1 cellular context compared by ENCODE assay signal in the genomic region with DNA sequence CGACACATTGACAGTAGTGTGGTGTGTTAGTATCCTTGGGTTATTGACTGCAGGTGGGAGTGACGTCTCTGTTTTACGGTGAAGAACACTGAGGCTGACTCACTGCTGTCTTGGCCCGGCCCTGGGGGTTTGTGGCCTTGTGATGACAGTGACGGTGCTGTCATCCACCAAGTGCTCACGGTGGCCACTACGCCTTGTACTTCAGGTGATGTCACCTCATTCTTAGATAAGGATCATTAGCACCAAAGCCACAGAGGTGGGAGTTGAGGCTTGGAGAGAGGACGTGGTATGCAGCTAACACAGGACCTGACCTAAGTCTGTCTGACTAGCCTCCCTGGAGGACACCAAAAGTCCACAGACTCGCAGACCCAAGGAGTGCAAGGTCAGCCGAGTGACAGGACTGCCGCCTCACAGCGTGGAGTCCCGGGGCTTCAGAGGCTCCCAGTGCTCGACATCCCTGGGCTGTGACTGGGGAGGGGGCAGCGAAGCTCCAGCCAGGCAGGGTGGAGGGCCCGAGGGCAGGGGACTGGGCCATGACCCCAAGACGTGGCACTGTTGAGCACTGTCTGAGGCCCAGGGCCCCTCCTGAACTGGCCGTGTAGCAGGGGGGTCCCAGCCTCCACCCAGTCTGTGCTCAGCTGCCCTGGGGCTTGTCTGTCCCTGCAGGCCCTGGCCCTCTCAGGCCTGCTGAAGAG.
TF ChIP-seq lines count a peak whose summit lies in the region.

No MANE protein-coding gene starts in this region.

TF ChIP-seq in HEK293, 187 proteins besides CTCF, POLR2A, EP300 and RAD21 (continued from another document and continues in another):
- TF ChIP-seq, protein P1, sequence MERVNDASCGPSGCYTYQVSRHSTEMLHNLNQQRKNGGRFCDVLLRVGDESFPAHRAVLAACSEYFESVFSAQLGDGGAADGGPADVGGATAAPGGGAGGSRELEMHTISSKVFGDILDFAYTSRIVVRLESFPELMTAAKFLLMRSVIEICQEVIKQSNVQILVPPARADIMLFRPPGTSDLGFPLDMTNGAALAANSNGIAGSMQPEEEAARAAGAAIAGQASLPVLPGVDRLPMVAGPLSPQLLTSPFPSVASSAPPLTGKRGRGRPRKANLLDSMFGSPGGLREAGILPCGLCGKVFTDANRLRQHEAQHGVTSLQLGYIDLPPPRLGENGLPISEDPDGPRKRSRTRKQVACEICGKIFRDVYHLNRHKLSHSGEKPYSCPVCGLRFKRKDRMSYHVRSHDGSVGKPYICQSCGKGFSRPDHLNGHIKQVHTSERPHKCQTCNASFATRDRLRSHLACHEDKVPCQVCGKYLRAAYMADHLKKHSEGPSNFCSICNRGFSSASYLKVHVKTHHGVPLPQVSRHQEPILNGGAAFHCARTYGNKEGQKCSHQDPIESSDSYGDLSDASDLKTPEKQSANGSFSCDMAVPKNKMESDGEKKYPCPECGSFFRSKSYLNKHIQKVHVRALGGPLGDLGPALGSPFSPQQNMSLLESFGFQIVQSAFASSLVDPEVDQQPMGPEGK (tag by site-specific recombination; IDR thresholded peaks at IDR 0.05), result 0 out of 2 replicates have a peak, but pooled peaks have one; percentile 41
- no peak for TF ChIP-seq ZNF843 (tag by site-specific recombination; IDR thresholded peaks at IDR 0.05)
- TF ChIP-seq, protein P2, sequence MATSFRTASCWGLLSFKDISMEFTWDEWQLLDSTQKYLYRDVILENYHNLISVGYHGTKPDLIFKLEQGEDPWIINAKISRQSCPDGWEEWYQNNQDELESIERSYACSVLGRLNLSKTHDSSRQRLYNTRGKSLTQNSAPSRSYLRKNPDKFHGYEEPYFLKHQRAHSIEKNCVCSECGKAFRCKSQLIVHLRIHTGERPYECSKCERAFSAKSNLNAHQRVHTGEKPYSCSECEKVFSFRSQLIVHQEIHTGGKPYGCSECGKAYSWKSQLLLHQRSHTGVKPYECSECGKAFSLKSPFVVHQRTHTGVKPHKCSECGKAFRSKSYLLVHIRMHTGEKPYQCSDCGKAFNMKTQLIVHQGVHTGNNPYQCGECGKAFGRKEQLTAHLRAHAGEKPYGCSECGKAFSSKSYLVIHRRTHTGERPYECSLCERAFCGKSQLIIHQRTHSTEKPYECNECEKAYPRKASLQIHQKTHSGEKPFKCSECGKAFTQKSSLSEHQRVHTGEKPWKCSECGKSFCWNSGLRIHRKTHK (tag by site-specific recombination; IDR thresholded peaks at IDR 0.05), result no peak
- no peak for TF ChIP-seq ZNF76 (tag by site-specific recombination; IDR thresholded peaks at IDR 0.05; ENCODE audit: borderline replicate concordance, low read depth)
- TF ChIP-seq, protein P3, sequence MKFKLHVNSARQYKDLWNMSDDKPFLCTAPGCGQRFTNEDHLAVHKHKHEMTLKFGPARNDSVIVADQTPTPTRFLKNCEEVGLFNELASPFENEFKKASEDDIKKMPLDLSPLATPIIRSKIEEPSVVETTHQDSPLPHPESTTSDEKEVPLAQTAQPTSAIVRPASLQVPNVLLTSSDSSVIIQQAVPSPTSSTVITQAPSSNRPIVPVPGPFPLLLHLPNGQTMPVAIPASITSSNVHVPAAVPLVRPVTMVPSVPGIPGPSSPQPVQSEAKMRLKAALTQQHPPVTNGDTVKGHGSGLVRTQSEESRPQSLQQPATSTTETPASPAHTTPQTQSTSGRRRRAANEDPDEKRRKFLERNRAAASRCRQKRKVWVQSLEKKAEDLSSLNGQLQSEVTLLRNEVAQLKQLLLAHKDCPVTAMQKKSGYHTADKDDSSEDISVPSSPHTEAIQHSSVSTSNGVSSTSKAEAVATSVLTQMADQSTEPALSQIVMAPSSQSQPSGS (tag by site-specific recombination; IDR thresholded peaks at IDR 0.05; ENCODE audit: low read depth), result peak; percentile 73
- 0 out of 2 replicates have a peak, but pooled peaks have one; percentile 14 for TF ChIP-seq ZNF660 (tag by site-specific recombination; IDR thresholded peaks at IDR 0.05)
- TF ChIP-seq ZNF629 (tag by site-specific recombination; IDR thresholded peaks at IDR 0.05), result peak; percentile 89
- 0 out of 2 replicates have a peak, but pooled peaks have one; percentile 43 for TF ChIP-seq ZSCAN23 (tag by site-specific recombination; IDR thresholded peaks at IDR 0.05)
- no peak for TF ChIP-seq ZNF148 (tag by site-specific recombination; IDR thresholded peaks at IDR 0.05; ENCODE audit: borderline replicate concordance)
- TF ChIP-seq, protein P4, sequence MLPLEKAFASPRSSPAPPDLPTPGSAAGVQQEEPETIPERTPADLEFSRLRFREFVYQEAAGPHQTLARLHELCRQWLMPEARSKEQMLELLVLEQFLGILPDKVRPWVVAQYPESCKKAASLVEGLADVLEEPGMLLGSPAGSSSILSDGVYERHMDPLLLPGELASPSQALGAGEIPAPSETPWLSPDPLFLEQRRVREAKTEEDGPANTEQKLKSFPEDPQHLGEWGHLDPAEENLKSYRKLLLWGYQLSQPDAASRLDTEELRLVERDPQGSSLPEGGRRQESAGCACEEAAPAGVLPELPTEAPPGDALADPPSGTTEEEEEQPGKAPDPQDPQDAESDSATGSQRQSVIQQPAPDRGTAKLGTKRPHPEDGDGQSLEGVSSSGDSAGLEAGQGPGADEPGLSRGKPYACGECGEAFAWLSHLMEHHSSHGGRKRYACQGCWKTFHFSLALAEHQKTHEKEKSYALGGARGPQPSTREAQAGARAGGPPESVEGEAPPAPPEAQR (tag by site-specific recombination; IDR thresholded peaks at IDR 0.05), result no peak
- TF ChIP-seq, protein P5, sequence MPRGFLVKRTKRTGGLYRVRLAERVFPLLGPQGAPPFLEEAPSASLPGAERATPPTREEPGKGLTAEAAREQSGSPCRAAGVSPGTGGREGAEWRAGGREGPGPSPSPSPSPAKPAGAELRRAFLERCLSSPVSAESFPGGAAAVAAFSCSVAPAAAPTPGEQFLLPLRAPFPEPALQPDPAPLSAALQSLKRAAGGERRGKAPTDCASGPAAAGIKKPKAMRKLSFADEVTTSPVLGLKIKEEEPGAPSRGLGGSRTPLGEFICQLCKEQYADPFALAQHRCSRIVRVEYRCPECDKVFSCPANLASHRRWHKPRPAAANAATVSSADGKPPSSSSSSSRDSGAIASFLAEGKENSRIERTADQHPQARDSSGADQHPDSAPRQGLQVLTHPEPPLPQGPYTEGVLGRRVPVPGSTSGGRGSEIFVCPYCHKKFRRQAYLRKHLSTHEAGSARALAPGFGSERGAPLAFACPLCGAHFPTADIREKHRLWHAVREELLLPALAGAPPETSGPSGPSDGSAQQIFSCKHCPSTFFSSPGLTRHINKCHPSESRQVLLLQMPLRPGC (tag by site-specific recombination; IDR thresholded peaks at IDR 0.05), result peak; percentile 56; the same call in 1 of the 2 replicates
- no peak for TF ChIP-seq ZFP41 (tag by site-specific recombination; IDR thresholded peaks at IDR 0.05; ENCODE audit: borderline replicate concordance)
- TF ChIP-seq ZNF585B (tag by site-specific recombination; IDR thresholded peaks at IDR 0.05), result no peak
- TF ChIP-seq ZNF140 (tag by site-specific recombination; IDR thresholded peaks at IDR 0.05), result no peak
- no peak for TF ChIP-seq ZNF501 (tag by site-specific recombination; IDR thresholded peaks at IDR 0.05)
- TF ChIP-seq ZNF335 (tag by site-specific recombination; conservative IDR thresholded peaks at IDR 0.05), result no peak
- TF ChIP-seq, protein P6, sequence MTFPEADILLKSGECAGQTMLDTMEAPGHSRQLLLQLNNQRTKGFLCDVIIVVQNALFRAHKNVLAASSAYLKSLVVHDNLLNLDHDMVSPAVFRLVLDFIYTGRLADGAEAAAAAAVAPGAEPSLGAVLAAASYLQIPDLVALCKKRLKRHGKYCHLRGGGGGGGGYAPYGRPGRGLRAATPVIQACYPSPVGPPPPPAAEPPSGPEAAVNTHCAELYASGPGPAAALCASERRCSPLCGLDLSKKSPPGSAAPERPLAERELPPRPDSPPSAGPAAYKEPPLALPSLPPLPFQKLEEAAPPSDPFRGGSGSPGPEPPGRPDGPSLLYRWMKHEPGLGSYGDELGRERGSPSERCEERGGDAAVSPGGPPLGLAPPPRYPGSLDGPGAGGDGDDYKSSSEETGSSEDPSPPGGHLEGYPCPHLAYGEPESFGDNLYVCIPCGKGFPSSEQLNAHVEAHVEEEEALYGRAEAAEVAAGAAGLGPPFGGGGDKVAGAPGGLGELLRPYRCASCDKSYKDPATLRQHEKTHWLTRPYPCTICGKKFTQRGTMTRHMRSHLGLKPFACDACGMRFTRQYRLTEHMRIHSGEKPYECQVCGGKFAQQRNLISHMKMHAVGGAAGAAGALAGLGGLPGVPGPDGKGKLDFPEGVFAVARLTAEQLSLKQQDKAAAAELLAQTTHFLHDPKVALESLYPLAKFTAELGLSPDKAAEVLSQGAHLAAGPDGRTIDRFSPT (tag by site-specific recombination; IDR thresholded peaks at IDR 0.05), result peak; percentile 56
- no peak for TF ChIP-seq REPIN1 (tag by site-specific recombination; IDR thresholded peaks at IDR 0.05; ENCODE audit: low read depth)
- no peak for TF ChIP-seq ZNF239 (tag by site-specific recombination; IDR thresholded peaks at IDR 0.05)
- no peak for TF ChIP-seq ZNF707 (tag by site-specific recombination; IDR thresholded peaks at IDR 0.05)
- no peak for TF ChIP-seq ZNF426 (tag by site-specific recombination; IDR thresholded peaks at IDR 0.05)
- TF ChIP-seq ZNF473 (tag by site-specific recombination; IDR thresholded peaks at IDR 0.05), result no peak
- no peak for TF ChIP-seq ZBTB8A (tag by site-specific recombination; IDR thresholded peaks at IDR 0.05)
- TF ChIP-seq BCL11A (tag by site-specific recombination; IDR thresholded peaks at IDR 0.05; ENCODE audit: low read depth), result no peak
- no peak for TF ChIP-seq ZNF19 (tag by site-specific recombination; IDR thresholded peaks at IDR 0.05; ENCODE audit: low read depth)
- TF ChIP-seq ZNF174 (tag by site-specific recombination; IDR thresholded peaks at IDR 0.05), result no peak
- TF ChIP-seq ZFHX2 (tag by site-specific recombination; conservative IDR thresholded peaks at IDR 0.05), result peak; percentile 26; the same call in 1 of the 2 replicates
- no peak for TF ChIP-seq GLI2 (tag by site-specific recombination; IDR thresholded peaks at IDR 0.05; ENCODE audit: borderline replicate concordance, low read depth)
- TF ChIP-seq OSR2 (tag by site-specific recombination; IDR thresholded peaks at IDR 0.05), result 0 out of 2 replicates have a peak, but pooled peaks have one; percentile 33
- no peak for TF ChIP-seq SALL2 (tag by site-specific recombination; IDR thresholded peaks at IDR 0.05; ENCODE audit: borderline replicate concordance)
- no peak for TF ChIP-seq SCRT1 (tag by site-specific recombination; IDR thresholded peaks at IDR 0.05; ENCODE audit: borderline replicate concordance)
- TF ChIP-seq, protein P7, sequence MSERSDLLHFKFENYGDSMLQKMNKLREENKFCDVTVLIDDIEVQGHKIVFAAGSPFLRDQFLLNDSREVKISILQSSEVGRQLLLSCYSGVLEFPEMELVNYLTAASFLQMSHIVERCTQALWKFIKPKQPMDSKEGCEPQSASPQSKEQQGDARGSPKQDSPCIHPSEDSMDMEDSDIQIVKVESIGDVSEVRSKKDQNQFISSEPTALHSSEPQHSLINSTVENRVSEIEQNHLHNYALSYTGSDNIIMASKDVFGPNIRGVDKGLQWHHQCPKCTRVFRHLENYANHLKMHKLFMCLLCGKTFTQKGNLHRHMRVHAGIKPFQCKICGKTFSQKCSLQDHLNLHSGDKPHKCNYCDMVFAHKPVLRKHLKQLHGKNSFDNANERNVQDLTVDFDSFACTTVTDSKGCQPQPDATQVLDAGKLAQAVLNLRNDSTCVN (tag by site-specific recombination; optimal IDR thresholded peaks at IDR 0.05), result no peak
- TF ChIP-seq ZNF596 (tag by site-specific recombination; IDR thresholded peaks at IDR 0.05), result no peak
- TF ChIP-seq ZNF510 (tag by site-specific recombination; IDR thresholded peaks at IDR 0.05; ENCODE audit: insufficient replicate concordance), result no peak
- TF ChIP-seq ZNF639 (tag by site-specific recombination; IDR thresholded peaks at IDR 0.05), result peak; percentile 88
- TF ChIP-seq HOXC10 (CRISPR knock-in tag; IDR thresholded peaks at IDR 0.05), result no peak
- TF ChIP-seq TRIM28 (IDR thresholded peaks at IDR 0.05; ENCODE audit: borderline replicate concordance, low read length), result no peak
- TF ChIP-seq GLIS2 (tag by site-specific recombination; IDR thresholded peaks at IDR 0.05), result no peak
- TF ChIP-seq, protein P8, sequence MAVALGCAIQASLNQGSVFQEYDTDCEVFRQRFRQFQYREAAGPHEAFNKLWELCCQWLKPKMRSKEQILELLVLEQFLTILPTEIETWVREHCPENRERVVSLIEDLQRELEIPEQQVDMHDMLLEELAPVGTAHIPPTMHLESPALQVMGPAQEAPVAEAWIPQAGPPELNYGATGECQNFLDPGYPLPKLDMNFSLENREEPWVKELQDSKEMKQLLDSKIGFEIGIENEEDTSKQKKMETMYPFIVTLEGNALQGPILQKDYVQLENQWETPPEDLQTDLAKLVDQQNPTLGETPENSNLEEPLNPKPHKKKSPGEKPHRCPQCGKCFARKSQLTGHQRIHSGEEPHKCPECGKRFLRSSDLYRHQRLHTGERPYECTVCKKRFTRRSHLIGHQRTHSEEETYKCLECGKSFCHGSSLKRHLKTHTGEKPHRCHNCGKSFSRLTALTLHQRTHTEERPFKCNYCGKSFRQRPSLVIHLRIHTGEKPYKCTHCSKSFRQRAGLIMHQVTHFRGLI (tag by site-specific recombination; IDR thresholded peaks at IDR 0.05), result no peak
- TF ChIP-seq RBAK (tag by site-specific recombination; IDR thresholded peaks at IDR 0.05), result 0 out of 2 replicates have a peak, but pooled peaks have one; percentile 28
- TF ChIP-seq ZNF560 (tag by site-specific recombination; IDR thresholded peaks at IDR 0.05; ENCODE audit: borderline replicate concordance), result no peak
- no peak for TF ChIP-seq ZSCAN30 (tag by site-specific recombination; IDR thresholded peaks at IDR 0.05)
- TF ChIP-seq ZFP37 (tag by site-specific recombination; IDR thresholded peaks at IDR 0.05), result peak; percentile 31; the same call in 1 of the 2 replicates
